Comparison of ENCODE assay signal across 8 cellular contexts in genomic region chr11:116787786-116788486, GRCh38. TPM values are rescaled to one million over a fixed set of nuclear protein-coding genes. Genes with fewer than 3 reads are reported as not detected.
DNase-seq lines count a peak whose midpoint lies in the region; ATAC-seq and TF ChIP-seq lines count a peak whose summit lies in the region.

Gene ZPR1 (minus strand): TSS chr11:116788023. CDS start chr11:116787990, 33 bp downstream.

- peak; percentile 19 for DNase-seq in AG09319 (ENCODE audit: extremely low read depth, low read depth)
- DNase-seq in NCI-H69 (lab: John Stamatoyannopoulos, UW) = peak; percentile 80
- peak; percentile 85 for DNase-seq in activated CD4-positive, alpha-beta T cell treated with anti-CD3 and anti-CD28 coated beads, Interleukin-2, amount 50 U/mL, for 1 hour
- peak; percentile 77 for DNase-seq in dedifferentiated amniotic fluid mesenchymal stem cell (ENCODE audit: extremely low spot score)
- DNase-seq in left lobe of liver (ENCODE audit: low spot score) = peak; percentile 91
- peak; percentile 86 to 89 for DNase-seq in stimulated activated CD4-positive, alpha-beta T cell treated with anti-CD3 and anti-CD28 coated beads, Interleukin-2, amount 100 ng/mL, for 24 hours

- ATAC-seq in GM19023 (IDR thresholded peaks at IDR 0.05; ENCODE audit: unreplicated experiment) (peak; percentile 83), HG03175 (IDR thresholded peaks at IDR 0.05; ENCODE audit: unreplicated experiment) (peak; percentile 89), left lobe of liver (peak; percentile 55)

- TF ChIP-seq CTCF in AG09319 (IDR thresholded peaks at IDR 0.05; ENCODE audit: low read depth, low read length) = no peak

RNA-seq across cellular contexts. Expression of gene ZPR1, which starts in this region (rescaled TPM):
- total RNA-seq in left lobe of liver = 53.4 TPM

Comparison
In these comparisons a context has a peak if more than half of its experiments do, and no peak if none do; other contexts are left out.
1. Peak in every context shown above with its lines: DNase-seq and ATAC-seq.
2. DNase-seq: peak in every context shown above with its lines; median percentile 91 in left lobe of liver; 88 in stimulated activated CD4-positive, alpha-beta T cell treated with anti-CD3 and anti-CD28 coated beads, Interleukin-2, amount 100 ng/mL, for 24 hours; 85 in activated CD4-positive, alpha-beta T cell treated with anti-CD3 and anti-CD28 coated beads, Interleukin-2, amount 50 U/mL, for 1 hour; 80 in NCI-H69; 77 in dedifferentiated amniotic fluid mesenchymal stem cell; 19 in AG09319.